Comparison of ENCODE assay signal across 30 cellular contexts in genomic region chr9:7246181-7246580, GRCh38.
"Had no signal": no experiment of that assay in that cellular context is flagged by ENCODE, and none has a peak within 500 bp of the region (broad histone marks: within the 10 kb centered on the region; RNA-seq: fewer than 3 reads in every experiment).

No MANE protein-coding gene starts in this region.

- ATAC-seq: gastroesophageal sphincter, heart right ventricle, WTC11 had no signal

- H3K4me3 ChIP-seq: coronary artery, dorsolateral prefrontal cortex, esophagus squamous epithelium, gastroesophageal sphincter, heart right ventricle had no signal

- H3K4me1 Mint-ChIP-seq: activated CD4-positive, alpha-beta memory T cell treated with anti-CD3 and anti-CD28 coated beads, Interleukin-2, amount 10 ng/mL, durations not matched to agents 7 days and 5 days; activated CD4-positive, alpha-beta T cell treated with anti-CD3 and anti-CD28 coated beads, Interleukin-2, amount 10 ng/mL, durations not matched to agents 7 days and 5 days; activated T-helper 17 cell treated with anti-CD3 and anti-CD28 coated beads, Interleukin-2, amount 50 U/mL, for 72 hours; central memory CD8-positive, alpha-beta T cell had no signal

- H3K27ac ChIP-seq: brain microvascular endothelial cell, coronary artery, dorsolateral prefrontal cortex, esophagus squamous epithelium, gastroesophageal sphincter, heart right ventricle, VCaP had no signal

- H3K9me3 Mint-ChIP-seq: activated CD4-positive, alpha-beta memory T cell treated with anti-CD3 and anti-CD28 coated beads, Interleukin-2, amount 10 ng/mL, durations not matched to agents 7 days and 5 days; activated CD4-positive, alpha-beta T cell treated with anti-CD3 and anti-CD28 coated beads, Interleukin-2, amount 10 ng/mL, durations not matched to agents 7 days and 5 days; activated T-cell treated with anti-CD3 and anti-CD28 coated beads, Interleukin-2, amount 50 U/mL, for 4 hours; central memory CD8-positive, alpha-beta T cell; dendritic cell treated with granulocyte-macrophage colony-stimulating factor and Interleukin-4, amounts not matched to agents 40 ng/mL and 50 ng/mL, for 4 days had no signal

- H3K27ac Mint-ChIP-seq: activated CD4-positive, alpha-beta memory T cell treated with anti-CD3 and anti-CD28 coated beads, Interleukin-2, amount 10 ng/mL, durations not matched to agents 7 days and 5 days; activated CD4-positive, alpha-beta T cell treated with anti-CD3 and anti-CD28 coated beads, Interleukin-2, amount 10 ng/mL, durations not matched to agents 7 days and 5 days; activated naive CD8-positive, alpha-beta T cell; activated T-helper 17 cell treated with anti-CD3 and anti-CD28 coated beads, Interleukin-2, amount 50 U/mL, for 72 hours; dendritic cell treated with granulocyte-macrophage colony-stimulating factor and Interleukin-4, amounts not matched to agents 40 ng/mL and 50 ng/mL, for 4 days; endodermal cell; WTC11 had no signal

- H3K36me3 ChIP-seq: brain microvascular endothelial cell, esophagus squamous epithelium, gastroesophageal sphincter, heart right ventricle had no signal

- H3K27me3 ChIP-seq: brain microvascular endothelial cell, dorsolateral prefrontal cortex, esophagus squamous epithelium, gastroesophageal sphincter, heart right ventricle had no signal

- H3K36me3 Mint-ChIP-seq: activated naive CD8-positive, alpha-beta T cell had no signal

- H3K9me3 ChIP-seq: esophagus squamous epithelium, gastroesophageal sphincter had no signal

- DNase-seq: activated CD4-positive, alpha-beta memory T cell treated with anti-CD3 and anti-CD28 coated beads, Interleukin-2, amount 10 ng/mL, durations not matched to agents 7 days and 5 days; activated CD4-positive, alpha-beta T cell treated with anti-CD3 and anti-CD28 coated beads for 1 hour; activated CD4-positive, alpha-beta T cell treated with anti-CD3 and anti-CD28 coated beads for 4 hours; activated CD4-positive, alpha-beta T cell treated with anti-CD3 and anti-CD28 coated beads, Interleukin-2, amount 10 ng/mL, durations not matched to agents 7 days and 5 days; activated CD4-positive, alpha-beta T cell treated with anti-CD3 and anti-CD28 coated beads, Interleukin-2, amount 50 U/mL, for 4 hours; activated CD8-positive, alpha-beta memory T cell treated with anti-CD3 and anti-CD28 coated beads, Interleukin-2, amount 50 U/mL, for 48 hours; activated effector memory CD4-positive, alpha-beta T cell treated with Interleukin-2 at 50 U/mL for 16 hours; activated gamma-delta T cell treated with Interleukin-2 at 50 U/mL for 16 hours; activated naive CD4-positive, alpha-beta T cell treated with anti-CD3 and anti-CD28 coated beads, Interleukin-2, amount 50 U/mL, for 16 hours; activated naive CD4-positive, alpha-beta T cell treated with Interleukin-2 at 50 U/mL for 16 hours; activated T-cell treated with anti-CD3 and anti-CD28 coated beads for 4 hours; activated T-cell treated with anti-CD3 and anti-CD28 coated beads, Interleukin-2, amount 50 U/mL, for 4 hours; amniotic stem cell; anterior cingulate cortex; brain microvascular endothelial cell; dorsolateral prefrontal cortex; effector memory CD4-positive, alpha-beta T cell; endodermal cell; esophagus squamous epithelium; foreskin melanocyte; heart right ventricle; T-helper 2 cell had no signal

- H3K27me3 Mint-ChIP-seq: activated naive CD8-positive, alpha-beta T cell; activated T-helper 17 cell treated with anti-CD3 and anti-CD28 coated beads, Interleukin-2, amount 50 U/mL, for 72 hours; dendritic cell treated with granulocyte-macrophage colony-stimulating factor and Interleukin-4, amounts not matched to agents 40 ng/mL and 50 ng/mL, for 4 days had no signal

- H3K4me3 Mint-ChIP-seq: activated CD4-positive, alpha-beta memory T cell treated with anti-CD3 and anti-CD28 coated beads, Interleukin-2, amount 10 ng/mL, durations not matched to agents 7 days and 5 days; activated CD4-positive, alpha-beta T cell treated with anti-CD3 and anti-CD28 coated beads, Interleukin-2, amount 10 ng/mL, durations not matched to agents 7 days and 5 days; activated naive CD8-positive, alpha-beta T cell; activated T-cell treated with anti-CD3 and anti-CD28 coated beads, Interleukin-2, amount 50 U/mL, for 4 hours; activated T-helper 17 cell treated with anti-CD3 and anti-CD28 coated beads, Interleukin-2, amount 50 U/mL, for 72 hours; central memory CD8-positive, alpha-beta T cell; dendritic cell treated with granulocyte-macrophage colony-stimulating factor and Interleukin-4, amounts not matched to agents 40 ng/mL and 50 ng/mL, for 4 days; endodermal cell; WTC11 had no signal

- H3K4me1 ChIP-seq: esophagus squamous epithelium, gastroesophageal sphincter, heart right ventricle had no signal
